19 cellular contexts compared by ENCODE assay signal in the genomic region with DNA sequence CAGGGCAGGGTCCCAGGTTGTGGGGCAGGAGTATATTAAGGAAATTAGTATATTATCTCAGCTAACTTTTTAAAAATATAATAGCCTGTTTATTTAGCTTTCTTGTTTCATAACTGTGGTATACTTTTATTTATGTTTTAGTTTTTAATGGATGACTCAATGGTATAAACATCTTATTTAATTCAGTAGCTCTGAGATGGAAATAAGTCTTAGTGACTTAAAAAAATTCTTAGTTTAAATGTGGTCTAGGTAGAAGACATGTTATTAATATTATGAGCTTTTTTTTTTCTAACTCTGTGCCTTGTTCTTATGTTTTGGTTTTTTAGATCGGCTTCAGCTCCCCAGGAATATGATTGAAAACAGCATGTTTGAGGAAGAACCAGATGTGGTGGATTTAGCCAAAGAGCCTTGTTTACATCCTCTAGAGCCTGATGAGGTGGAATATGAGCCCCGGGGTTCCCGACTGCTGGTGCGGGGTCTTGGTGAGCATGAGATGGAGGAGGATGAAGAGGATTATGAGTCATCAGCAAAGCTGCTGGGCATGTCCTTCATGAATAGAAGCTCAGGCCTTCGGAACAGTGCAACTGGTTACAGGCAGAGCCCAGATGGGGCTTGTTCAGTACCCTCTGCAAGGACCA. TPM values are rescaled to one million over a fixed set of nuclear protein-coding genes. Genes with fewer than 3 reads are reported as not detected.
DNase-seq lines count a peak whose midpoint lies in the region; ATAC-seq and TF ChIP-seq lines count a peak whose summit lies in the region.
"Had no signal": no experiment of that assay in that cellular context is flagged by ENCODE, and none has a peak within 500 bp of the region (broad histone marks: within the 10 kb centered on the region; RNA-seq: fewer than 3 reads in every experiment).

No MANE protein-coding gene starts in this region.

- no peak overlapping the region for H2AFZ ChIP-seq in GM23338
- H2AFZ ChIP-seq in hepatocyte, result no peak overlapping the region

- WGBS in hepatocyte (ENCODE audit: low lambda C conversion rate, missing lambda C conversion rate), result 55% methylated on average over 5 of the region's 5 CpGs

- H3F3A ChIP-seq in GM23338 (replicated peaks; ENCODE audit: low read depth), result no peaks in the 10 kb centered on the region

- H3K27me3 Mint-ChIP-seq in GM23338 (ENCODE audit: insufficient read depth, low read depth, poor library complexity), result no peaks in the 10 kb centered on the region

- no peaks in the 10 kb centered on the region for H3K36me3 Mint-ChIP-seq in GM23338 (ENCODE audit: low read depth)

- H3K9me3 ChIP-seq in AG04450 (ENCODE audit: control insufficient read depth, insufficient read depth, low read length), result no peaks in the 10 kb centered on the region
- no peaks in the 10 kb centered on the region for H3K9me3 ChIP-seq in hepatocyte (ENCODE audit: low read depth)
- no peaks in the 10 kb centered on the region for H3K9me3 ChIP-seq in mucosa of descending colon
- H3K9me3 ChIP-seq: transverse colon had no signal

- H3K4me3 ChIP-seq in AG04450 (ENCODE audit: low read depth, low read length), result no peak overlapping the region
- no peak overlapping the region for H3K4me3 ChIP-seq in GM23338
- H3K4me3 ChIP-seq in hepatocyte, result no peak overlapping the region
- H3K4me3 ChIP-seq in mucosa of descending colon, result no peak overlapping the region
- H3K4me3 ChIP-seq: transverse colon had no signal

- H3K27ac Mint-ChIP-seq in GM23338, result 0 out of 2 replicates have a peak overlapping the region, but pooled peaks have one; percentile 16

- H3K4me3 Mint-ChIP-seq in GM23338, result no peak overlapping the region
- H3K4me3 Mint-ChIP-seq: activated T-cell treated with anti-CD3 and anti-CD28 coated beads, Interleukin-2, amount 50 U/mL, for 4 hours had no signal

- H3K36me3 ChIP-seq in GM23338 (ENCODE audit: insufficient read depth) (no peaks in the 10 kb centered on the region), hepatocyte (replicated peaks; ENCODE audit: insufficient read depth, low read depth) (no peaks in the 10 kb centered on the region), mucosa of descending colon (ENCODE audit: low read depth) (no peaks in the 10 kb centered on the region)

- no peaks in the 10 kb centered on the region; the same call in 2 of the 3 replicates for H3K9me3 Mint-ChIP-seq in GM23338
- H3K9me3 Mint-ChIP-seq: activated T-cell treated with anti-CD3 and anti-CD28 coated beads, Interleukin-2, amount 50 U/mL, for 4 hours had no signal

- H3K4me1 ChIP-seq in GM23338 (ENCODE audit: insufficient read depth) (no peaks in the 10 kb centered on the region), hepatocyte (ENCODE audit: insufficient read depth) (peaks cover 2% of the 10 kb centered on the region), mucosa of descending colon (ENCODE audit: low read depth) (no peaks in the 10 kb centered on the region)

- H3K79me2 ChIP-seq in GM23338 (replicated peaks; ENCODE audit: insufficient read depth), result no peaks in the 10 kb centered on the region
- peaks cover 57% of the 10 kb centered on the region for H3K79me2 ChIP-seq in hepatocyte

- H3K4me1 Mint-ChIP-seq in GM23338, result peaks cover 10% of the 10 kb centered on the region

- H3K27me3 ChIP-seq in AG04450 (ENCODE audit: control insufficient read depth, insufficient read depth, low read length), result no peaks in the 10 kb centered on the region
- H3K27me3 ChIP-seq in GM23338 (ENCODE audit: insufficient read depth), result no peaks in the 10 kb centered on the region
- no peaks in the 10 kb centered on the region for H3K27me3 ChIP-seq in hepatocyte
- H3K27me3 ChIP-seq: transverse colon had no signal

- H3K9me2 ChIP-seq in GM23338 (ENCODE audit: insufficient read depth), result no peaks in the 10 kb centered on the region
- no peaks in the 10 kb centered on the region for H3K9me2 ChIP-seq in hepatocyte (replicated peaks; ENCODE audit: insufficient read depth)

- H3K27ac ChIP-seq in AG04450 (ENCODE audit: low read depth, low read length), result peak overlapping the region; percentile 65
- H3K27ac ChIP-seq in GM23338 (ENCODE audit: low read depth), result no peak overlapping the region
- H3K27ac ChIP-seq in hepatocyte, result peak overlapping the region; percentile 17
- H3K27ac ChIP-seq: C4-2B, transverse colon had no signal

- intact Hi-C loops in mucosa of descending colon (cut with DNase I, micrococcal nuclease), result no loop called here

- H3K4me2 ChIP-seq in GM23338 (no peak overlapping the region), hepatocyte (no peak overlapping the region)

- peak; percentile 61 for DNase-seq in AG04450 (ENCODE audit: low read depth, low spot score)
- no peak for DNase-seq in GM23338 (ENCODE audit: low spot score)
- DNase-seq in amniotic epithelial cell (ENCODE audit: low read depth), result peak; percentile 70
- DNase-seq in hepatocyte (ENCODE audit: low spot score), result peak; percentile 6
- no peak for DNase-seq in NCI-H748 treated with DMSO at 0.1 percent for 48 hours (lab: John Stamatoyannopoulos, UW)
- no peak for DNase-seq in mucosa of descending colon
- no peak for DNase-seq in iPS-NIHi7 (ENCODE audit: extremely low spot score)
- DNase-seq: activated CD4-positive, alpha-beta T cell treated with anti-CD3 and anti-CD28 coated beads for 1 hour; activated T-cell treated with anti-CD3 and anti-CD28 coated beads, Interleukin-2, amount 50 U/mL, for 4 hours; aorta; left colon; NCI-H1436 treated with DMSO at 0.1 percent for 48 hours; NCI-H446; OCI-M1; stimulated activated CD4-positive, alpha-beta T cell treated with anti-CD3 and anti-CD28 coated beads, Interleukin-4, amount 100 ng/mL, for 1 hour; T-helper 1 cell; transverse colon had no signal

- CTCF ChIA-PET in AG04450 (lab: Charles Lee), result interaction anchor here (0.6 to 1.5 kb wide), 4 partner anchors 18 to 252 kb away, joined by 3 to 5 read pairs (median 4); no protein-coding TSS in a partner anchor

- POLR2A ChIA-PET in AG04450 (lab: Yijun Ruan, JAX), result interaction anchor here (0.9 to 1.0 kb wide), 2 partner anchors 10 to 43 kb away, joined by 3 to 4 read pairs; a partner anchor contains a TSS

- TF ChIP-seq CTCF in AG04450 (IDR thresholded peaks at IDR 0.05; ENCODE audit: low read depth, low read length) (no peak), GM23338 (conservative IDR thresholded peaks at IDR 0.05; ENCODE audit: low read depth in 2 of 2) (no peak), hepatocyte (IDR thresholded peaks at IDR 0.05; ENCODE audit: poor library complexity) (no peak), mucosa of descending colon (IDR thresholded peaks at IDR 0.05) (no peak)

- no peaks in the 10 kb centered on the region for H4K20me1 ChIP-seq in GM23338 (replicated peaks; ENCODE audit: insufficient read depth)
- peaks cover 5% of the 10 kb centered on the region for H4K20me1 ChIP-seq in hepatocyte (ENCODE audit: insufficient read depth, poor library complexity, severe bottlenecking)

- ATAC-seq in GM23338, result no peak
- no peak for ATAC-seq in activated CD4-positive, CD25-positive, alpha-beta regulatory T cell treated with anti-CD3 and anti-CD28 coated beads, Interleukin-2, amount 50 U/mL, for 24 hours
- ATAC-seq in mucosa of descending colon, result no peak
- ATAC-seq: activated T-cell treated with anti-CD3 and anti-CD28 coated beads, Interleukin-2, amount 50 U/mL, for 4 hours; left colon had no signal

RNA-seq across cellular contexts. Expression of a gene that starts 43.1 kb away (rescaled TPM):
- polyA plus RNA-seq in AG04450 (2011; rRNA removed) (9.7 and 13.4 TPM in 2 replicates), GM23338 (2016; fragmentation: Nextera tagmentation; extraction: Ambion mirVana) (1.2 and 1.6 TPM in 2 replicates), hepatocyte (4.9 and 7.1 TPM in 2 replicates)
- polyA minus RNA-seq in AG04450 (2011; rRNA and poly(A)+ RNA removed), result 27.8 and 43.0 TPM in 2 replicates
- total RNA-seq in GM23338 (2014; rRNA removed; shearing (Covaris generic)), result 8.3 and 8.5 TPM in 2 replicates
- total RNA-seq in hepatocyte (32.6 and 46.8 TPM in 2 replicates), mucosa of descending colon (10 to 100 TPM; 32.3 to 54.7 (median 38.2) TPM)

Comparison
In these comparisons a context has a peak if more than half of its experiments do, and no peak if none do; other contexts are left out.
1. DNase-seq: peak in AG04450 (single experiment), amniotic epithelial cell (single experiment) and hepatocyte (single experiment); none in GM23338 (single experiment), NCI-H748 treated with DMSO at 0.1 percent for 48 hours (single experiment), mucosa of descending colon (0 of 3) and iPS-NIHi7 (single experiment).